ENCODE assay signal across 22 cellular contexts in genomic region chr3:79211588-79212359, GRCh38.
DNase-seq lines count a peak whose midpoint lies in the region; ATAC-seq, FAIRE-seq and TF ChIP-seq lines count a peak whose summit lies in the region.
"Had no signal": no experiment of that assay in that cellular context is flagged by ENCODE, and none has a peak within 500 bp of the region (broad histone marks: within the 10 kb centered on the region; RNA-seq: fewer than 3 reads in every experiment).

No MANE protein-coding gene starts in this region.

- H3K4me3 ChIP-seq in mammary epithelial cell (replicated peaks in 1 of 3; ENCODE audit: insufficient read depth in 1 of 3, low read depth in 2 of 3, low read length in 3 of 3) (no peak overlapping the region), bronchial epithelial cell (ENCODE audit: low read depth, low read length) (no peak overlapping the region), lower lobe of right lung (no peak overlapping the region), A673 (ENCODE audit: low read depth, low read length, poor library complexity, severe bottlenecking) (no peak overlapping the region)

- H3K27ac ChIP-seq in mammary epithelial cell (ENCODE audit: insufficient read depth, low read depth, low read length) (no peak overlapping the region), lower lobe of right lung (no peak overlapping the region), A673 (ENCODE audit: low read depth, low read length, poor library complexity, severe bottlenecking) (no peak overlapping the region)
- H3K27ac ChIP-seq: HL-60, KMS-11 had no signal

- BruUV-seq in mammary epithelial cell (replicated peaks; lab: Mats Ljungman, UMichigan) (no TSS peak), MCF 10A (replicated peaks; lab: Mats Ljungman, UMichigan) (no TSS peak), A673 (replicated peaks; lab: Mats Ljungman, UMichigan) (no TSS peak)

- H3K27me3 ChIP-seq in mammary epithelial cell (ENCODE audit: insufficient read depth, low read length) (peaks cover 3% of the 10 kb centered on the region), bronchial epithelial cell (ENCODE audit: control insufficient read depth, insufficient read depth, low read length) (no peaks in the 10 kb centered on the region), lower lobe of right lung (ENCODE audit: low read depth) (no peaks in the 10 kb centered on the region), A673 (replicated peaks; ENCODE audit: insufficient read depth, low read depth, low read length, poor library complexity) (no peaks in the 10 kb centered on the region)

- intact Hi-C loops in mammary epithelial cell (cut with micrococcal nuclease) (no loop called here), MCF 10A (cut with micrococcal nuclease) (no loop called here), lower lobe of right lung (cut with DNase I) (no loop called here), A673 (cut with micrococcal nuclease; ENCODE audit: unreplicated experiment) (no loop called here)

- WGBS in mammary epithelial cell (ENCODE audit: low coverage, missing lambda C conversion rate): 7% methylated on average over 12 of the region's 12 CpGs

- TF ChIP-seq CTCF in mammary epithelial cell (conservative IDR thresholded peaks at IDR 0.05 in 1 of 2, IDR thresholded peaks at IDR 0.05 in 1 of 2; ENCODE audit: extremely low read depth in 1 of 2, insufficient read depth in 1 of 2, low read depth in 1 of 2, low read length in 2 of 2): no peak
- no peak for TF ChIP-seq CTCF in MCF 10A (IDR thresholded peaks at IDR 0.05; ENCODE audit: unreplicated experiment)
- TF ChIP-seq CTCF in bronchial epithelial cell (IDR thresholded peaks at IDR 0.05; ENCODE audit: insufficient read depth, low read length, severe bottlenecking): no peak
- TF ChIP-seq CTCF in lower lobe of right lung (IDR thresholded peaks at IDR 0.05): no peak
- TF ChIP-seq CTCF in type B pancreatic cell (conservative IDR thresholded peaks at IDR 0.05): no peak
- TF ChIP-seq CTCF in A673 (conservative IDR thresholded peaks at IDR 0.05; ENCODE audit: low read depth, low read length): no peak

- DNase-seq in mammary epithelial cell: no peak
- no peak for DNase-seq in MCF 10A (ENCODE audit: unreplicated experiment)
- DNase-seq in bronchial epithelial cell (ENCODE audit: low read depth): peak; percentile 4
- peak; percentile 28 for DNase-seq in lower lobe of right lung
- no peak for DNase-seq in type B pancreatic cell (ENCODE audit: extremely low spot score, unreplicated experiment)
- no peak for DNase-seq in SHP77 (lab: John Stamatoyannopoulos, UW)
- no peak for DNase-seq in A673 (ENCODE audit: low spot score)
- DNase-seq: Caco-2; CD4-positive, alpha-beta T cell; DMS53; EL; NCI-H1436; NCI-H2029 treated with DMSO at 0.1 percent for 48 hours; NCI-H748 treated with DMSO at 0.1 percent for 48 hours; SIG-M5 had no signal

- H3K27me3 Mint-ChIP-seq in MCF 10A (ENCODE audit: insufficient read depth, unreplicated experiment) (peaks cover 73% of the 10 kb centered on the region), type B pancreatic cell (no peaks in the 10 kb centered on the region)
- H3K27me3 Mint-ChIP-seq: CD4-positive, alpha-beta T cell had no signal

- H3K36me3 ChIP-seq in mammary epithelial cell (ENCODE audit: insufficient read depth, low read length) (no peaks in the 10 kb centered on the region), bronchial epithelial cell (ENCODE audit: control insufficient read depth, insufficient read depth, low read length) (no peaks in the 10 kb centered on the region), lower lobe of right lung (no peaks in the 10 kb centered on the region), A673 (ENCODE audit: insufficient read depth, low read length, poor library complexity, severe bottlenecking) (no peaks in the 10 kb centered on the region)

- H3K9ac ChIP-seq in mammary epithelial cell (ENCODE audit: insufficient read depth, low read length): no peak overlapping the region
- H3K9ac ChIP-seq: KMS-11 had no signal

- H3K4me1 ChIP-seq in mammary epithelial cell (ENCODE audit: insufficient read depth, low read length) (no peaks in the 10 kb centered on the region), lower lobe of right lung (no peaks in the 10 kb centered on the region), A673 (ENCODE audit: insufficient read depth, low read length, poor library complexity, severe bottlenecking) (no peaks in the 10 kb centered on the region)
- H3K4me1 ChIP-seq: Caco-2 had no signal

- H3K4me3 Mint-ChIP-seq in MCF 10A (ENCODE audit: unreplicated experiment): no peak overlapping the region
- peak overlapping the region; percentile 68 for H3K4me3 Mint-ChIP-seq in type B pancreatic cell
- H3K4me3 Mint-ChIP-seq: CD4-positive, alpha-beta T cell had no signal

- no peak for FAIRE-seq in bronchial epithelial cell (lab: Jason Lieb, UNC)
- FAIRE-seq: A204.1, GM12891, GM18507, H54 had no signal

- POLR2A ChIA-PET in MCF 10A (lab: Yijun Ruan, JAX): no interaction called here
- POLR2A ChIA-PET in A673 (lab: Charles Lee; ENCODE audit: low non-redundant PET): no interaction called here

- no peaks in the 10 kb centered on the region for H3K4me1 Mint-ChIP-seq in MCF 10A (ENCODE audit: insufficient read depth, unreplicated experiment)
- H3K4me1 Mint-ChIP-seq in type B pancreatic cell (ENCODE audit: unreplicated experiment): peaks cover 11% of the 10 kb centered on the region

- no peaks in the 10 kb centered on the region for H3K9me3 ChIP-seq in mammary epithelial cell (replicated peaks; ENCODE audit: insufficient read depth, low read length)
- H3K9me3 ChIP-seq in lower lobe of right lung: no peaks in the 10 kb centered on the region
- no peaks in the 10 kb centered on the region for H3K9me3 ChIP-seq in A673 (ENCODE audit: low read depth, low read length, poor library complexity, severe bottlenecking)
- H3K9me3 ChIP-seq: Caco-2 had no signal

- no peaks in the 10 kb centered on the region for H4K20me1 ChIP-seq in mammary epithelial cell (ENCODE audit: insufficient read depth, low read length)

- CTCF ChIA-PET in mammary epithelial cell (lab: Charles Lee; ENCODE audit: low non-redundant PET): no interaction called here
- CTCF ChIA-PET in MCF 10A (lab: Yijun Ruan, JAX): interaction anchor here (0.6 kb wide), 1 partner anchor 164 kb away, joined by 3 read pairs; no protein-coding TSS in a partner anchor
- CTCF ChIA-PET in A673 (lab: Charles Lee): interaction anchor here (0.6 kb wide), 1 partner anchor 156 kb away, joined by 4 read pairs; no protein-coding TSS in a partner anchor

- peak overlapping the region; percentile 28 for H2AFZ ChIP-seq in mammary epithelial cell (ENCODE audit: low read depth, low read length)

- dilution Hi-C loops in mammary epithelial cell (cut with HindIII; ENCODE audit: low sequenced_read_pairs): no loop called here

- no peaks in the 10 kb centered on the region for H3K79me2 ChIP-seq in mammary epithelial cell (ENCODE audit: insufficient read depth, low read length)

- H3K4me2 ChIP-seq in mammary epithelial cell (ENCODE audit: insufficient read depth, low read depth, low read length): no peak overlapping the region
- H3K4me2 ChIP-seq: KMS-11 had no signal

- H3K9me3 Mint-ChIP-seq in MCF 10A (ENCODE audit: unreplicated experiment): no peaks in the 10 kb centered on the region
- H3K9me3 Mint-ChIP-seq in type B pancreatic cell: peaks cover 7% of the 10 kb centered on the region

- no peak for ATAC-seq in lower lobe of right lung
- no peak for ATAC-seq in HG02973 (IDR thresholded peaks at IDR 0.05; ENCODE audit: unreplicated experiment)

- H3K36me3 Mint-ChIP-seq in MCF 10A (ENCODE audit: insufficient read depth, unreplicated experiment): no peaks in the 10 kb centered on the region
- H3K36me3 Mint-ChIP-seq in type B pancreatic cell: peaks cover 5% of the 10 kb centered on the region

- H3K27ac Mint-ChIP-seq in MCF 10A (ENCODE audit: low read depth, unreplicated experiment): no peak overlapping the region
- H3K27ac Mint-ChIP-seq in type B pancreatic cell: peak overlapping the region; percentile 59
- H3K27ac Mint-ChIP-seq: CD4-positive, alpha-beta T cell had no signal

- in situ Hi-C loops in mammary epithelial cell (cut with MboI; ENCODE audit: low sequenced_read_pairs in 2 of 2): no loop called here

Comparison
In these comparisons a context has a peak if more than half of its experiments do, and no peak if none do; other contexts are left out.
1. DNase-seq: peak in bronchial epithelial cell (single experiment) and lower lobe of right lung (single experiment); none in mammary epithelial cell (single experiment), MCF 10A (single experiment), type B pancreatic cell (single experiment), SHP77 (0 of 2) and A673 (single experiment).